Comparison of ENCODE assay signal across 8 cellular contexts in genomic region chr6:149065658-149066556, GRCh38.
A peak's percentile ranks its signal among the peaks of the same experiment; 100 is the strongest.
DNase-seq lines count a peak whose midpoint lies in the region; ATAC-seq and TF ChIP-seq lines count a peak whose summit lies in the region.

No MANE protein-coding gene starts in this region.

- H3K9me3 Mint-ChIP-seq in activated T-cell treated with anti-CD3 and anti-CD28 coated beads, Interleukin-2, amount 50 U/mL, for 24 hours, result no peaks in the 10 kb centered on the region
- peaks cover 5% of the 10 kb centered on the region for H3K9me3 Mint-ChIP-seq in osteocyte (ENCODE audit: unreplicated experiment)

- peaks cover 33% of the 10 kb centered on the region for H3K4me1 Mint-ChIP-seq in activated T-cell treated with anti-CD3 and anti-CD28 coated beads, Interleukin-2, amount 50 U/mL, for 24 hours (ENCODE audit: low read depth)
- peaks cover 56% of the 10 kb centered on the region for H3K4me1 Mint-ChIP-seq in osteocyte (ENCODE audit: unreplicated experiment)

- no peaks in the 10 kb centered on the region for H3K36me3 Mint-ChIP-seq in activated T-cell treated with anti-CD3 and anti-CD28 coated beads, Interleukin-2, amount 50 U/mL, for 24 hours (ENCODE audit: low read depth)
- peaks cover 6% of the 10 kb centered on the region for H3K36me3 Mint-ChIP-seq in osteocyte (ENCODE audit: unreplicated experiment)

- ATAC-seq in GM19468 (IDR thresholded peaks at IDR 0.05; ENCODE audit: extremely low read depth, unreplicated experiment), result peak; percentile 83
- ATAC-seq in HG03521 (IDR thresholded peaks at IDR 0.05; ENCODE audit: unreplicated experiment), result peak; percentile 98

- H3K27ac Mint-ChIP-seq in activated T-cell treated with anti-CD3 and anti-CD28 coated beads, Interleukin-2, amount 50 U/mL, for 24 hours, result peak overlapping the region; percentile 83
- H3K27ac Mint-ChIP-seq in osteocyte (ENCODE audit: unreplicated experiment), result peak overlapping the region; percentile 35

- H3K4me3 Mint-ChIP-seq in activated T-cell treated with anti-CD3 and anti-CD28 coated beads, Interleukin-2, amount 50 U/mL, for 24 hours, result peak overlapping the region; percentile 6
- no peak overlapping the region for H3K4me3 Mint-ChIP-seq in osteocyte (ENCODE audit: unreplicated experiment)

- no peak overlapping the region for H3K4me3 ChIP-seq in GM12864 (ENCODE audit: low read depth, low read length)

- H3K27me3 Mint-ChIP-seq in activated T-cell treated with anti-CD3 and anti-CD28 coated beads, Interleukin-2, amount 50 U/mL, for 24 hours, result no peaks in the 10 kb centered on the region
- H3K27me3 Mint-ChIP-seq in osteocyte (ENCODE audit: unreplicated experiment), result no peaks in the 10 kb centered on the region

- peak; percentile 95 for DNase-seq in GM12864 (ENCODE audit: low read depth)
- DNase-seq in activated T-cell treated with anti-CD3 and anti-CD28 coated beads, Interleukin-2, amount 50 U/mL, for 24 hours, result peak; percentile 49
- no peak for DNase-seq in osteocyte (ENCODE audit: extremely low spot score, unreplicated experiment)
- DNase-seq in SHP77 treated with DMSO at 0.1 percent for 48 hours (lab: John Stamatoyannopoulos, UW), result no peak
- no peak for DNase-seq in NCI-H526 treated with DMSO at 0.1 percent for 48 hours (lab: John Stamatoyannopoulos, UW)
- DNase-seq in cerebellar cortex (ENCODE audit: low spot score), result no peak

- TF ChIP-seq CTCF in GM12864 (IDR thresholded peaks at IDR 0.05; ENCODE audit: low read depth, low read length, missing control alignments) (no peak), osteocyte (IDR thresholded peaks at IDR 0.05) (no peak)

Comparison
In these comparisons a context has a peak if more than half of its experiments do, and no peak if none do; other contexts are left out.
1. DNase-seq: peak in GM12864 (single experiment) and activated T-cell treated with anti-CD3 and anti-CD28 coated beads, Interleukin-2, amount 50 U/mL, for 24 hours (single experiment); none in osteocyte (single experiment), SHP77 treated with DMSO at 0.1 percent for 48 hours (single experiment), NCI-H526 treated with DMSO at 0.1 percent for 48 hours (single experiment) and cerebellar cortex (single experiment).